ENCODE assay signal across 15 cellular contexts in genomic region chr3:195746346-195746745, GRCh38. TPM values are rescaled to one million over a fixed set of nuclear protein-coding genes. Genes with fewer than 3 reads are reported as not detected.
DNase-seq lines count a peak whose midpoint lies in the region; ATAC-seq and TF ChIP-seq lines count a peak whose summit lies in the region.
"Had no signal": no experiment of that assay in that cellular context is flagged by ENCODE, and none has a peak within 500 bp of the region (broad histone marks: within the 10 kb centered on the region; RNA-seq: fewer than 3 reads in every experiment).

No MANE protein-coding gene starts in this region.

- H3K27me3 ChIP-seq in right cardiac atrium (ENCODE audit: control insufficient read depth, insufficient read depth) = no peaks in the 10 kb centered on the region
- peaks cover 0 to 25% (median 0%) of the 10 kb centered on the region in 7 donors for H3K27me3 ChIP-seq in spleen (replicated peaks in 1 of 7)

- intact Hi-C loops in Right ventricle myocardium inferior (cut with DNase I) (loop anchor here (2.0 to 5.0 kb wide), 2 partner anchors 18 to 124 kb away; no protein-coding TSS in a partner anchor), right cardiac atrium (cut with DNase I) (no loop called here), spleen (cut with DNase I; ENCODE audit: low total_unique reads) (no loop called here)

- no peaks in the 10 kb centered on the region for H3K4me1 Mint-ChIP-seq in chondrocyte (ENCODE audit: low read depth)

- WGBS in right cardiac atrium = 81% methylated on average over 8 of the region's 8 CpGs
- 75 to 81% (median 80%) methylated on average over 8 of the region's 8 CpGs for WGBS in spleen, 5 donors

- ATAC-seq in Right ventricle myocardium inferior (no peak), right cardiac atrium (no peak)
- ATAC-seq: CD8-positive, alpha-beta T cell; HCT116 had no signal

- no peaks in the 10 kb centered on the region for H3K36me3 ChIP-seq in spleen

- H3K4me1 ChIP-seq in right cardiac atrium (ENCODE audit: control insufficient read depth, insufficient read depth, low read length) = no peaks in the 10 kb centered on the region
- peaks cover 0 to 16% (median 4%) of the 10 kb centered on the region in 6 donors for H3K4me1 ChIP-seq in spleen

- H3K9me3 Mint-ChIP-seq in chondrocyte (ENCODE audit: low read depth) = no peaks in the 10 kb centered on the region
- H3K9me3 Mint-ChIP-seq: CD8-positive, alpha-beta T cell had no signal

- H3K9me3 ChIP-seq in right cardiac atrium (ENCODE audit: control insufficient read depth, low read length) = no peaks in the 10 kb centered on the region
- H3K9me3 ChIP-seq in spleen = no peaks in the 10 kb centered on the region

- no peak for TF ChIP-seq POLR2A in spleen (IDR thresholded peaks at IDR 0.05)

- peaks cover 48% of the 10 kb centered on the region for H3K27me3 Mint-ChIP-seq in chondrocyte (ENCODE audit: low read depth)

- H3K4me3 ChIP-seq in right cardiac atrium (ENCODE audit: low read length) (no peak overlapping the region), spleen (no peak overlapping the region)

- H3K27ac ChIP-seq in right cardiac atrium (ENCODE audit: low read length) = no peak overlapping the region
- H3K27ac ChIP-seq in spleen = no peak overlapping the region
- H3K27ac ChIP-seq: 22Rv1 had no signal

- H3K4me3 Mint-ChIP-seq in chondrocyte (ENCODE audit: unreplicated experiment) = no peak overlapping the region
- H3K4me3 Mint-ChIP-seq: CD14-positive monocyte; CD8-positive, alpha-beta T cell had no signal

- DNase-seq in Right ventricle myocardium inferior (ENCODE audit: missing footprints) (peak; percentile 55), right cardiac atrium (no peak), Daoy (ENCODE audit: low read depth) (peak; percentile 1), chondrocyte (ENCODE audit: low spot score) (peak; percentile 71), spleen (peak; percentile 15), NCI-H526 treated with DMSO at 0.1 percent for 48 hours (lab: John Stamatoyannopoulos, UW) (no peak)
- DNase-seq in activated effector memory CD4-positive, alpha-beta T cell treated with anti-CD3 and anti-CD28 coated beads, Interleukin-2, amount 50 U/mL, for 16 hours = no peak
- DNase-seq: CD8-positive, alpha-beta T cell; COR-L47; DMS153; DND-41; GF-D8 had no signal

- TF ChIP-seq CTCF in chondrocyte (IDR thresholded peaks at IDR 0.05) = no peak
- TF ChIP-seq CTCF in spleen (IDR thresholded peaks at IDR 0.05 in 8 of 11, conservative IDR thresholded peaks at IDR 0.05 in 3 of 11) = no peak

- H3K27ac Mint-ChIP-seq in chondrocyte (ENCODE audit: unreplicated experiment) = no peak overlapping the region
- H3K27ac Mint-ChIP-seq: CD8-positive, alpha-beta T cell had no signal

- H3K36me3 Mint-ChIP-seq in chondrocyte (ENCODE audit: low read depth) = peaks cover 4% of the 10 kb centered on the region
- H3K36me3 Mint-ChIP-seq: CD14-positive monocyte; CD8-positive, alpha-beta T cell had no signal

RNA-seq across cellular contexts. Expression of gene MUC20, which starts 25.6 kb away (rescaled TPM):
- total RNA-seq in Right ventricle myocardium inferior (4.6 TPM), right cardiac atrium (1 to 10 TPM in 3 of 4 donors, under 1 TPM in 1; 0.86 to 4.8 (median 1.9) TPM), chondrocyte (2.2 to 8.4 TPM (median 3.0 TPM) in 3 replicates), spleen (10 to 100 TPM in 1 of 7 donors, 1 to 10 TPM in 6; 1.8 to 13.6 (median 3.2) TPM)
- polyA plus RNA-seq in right cardiac atrium (1.7 TPM), spleen (1 to 10 TPM in 2 of 3 donors, under 1 TPM in 1; 0.38 to 5.4 (median 3.3) TPM)
- total RNA-seq in Daoy (2014; rRNA removed; shearing (Covaris generic)) = not detected in 2 replicates
- polyA plus RNA-seq: CD14-positive monocyte had no signal

Comparison
In these comparisons a context has a peak if more than half of its experiments do, and no peak if none do; other contexts are left out.
1. DNase-seq: peak in Right ventricle myocardium inferior (single experiment), Daoy (single experiment), chondrocyte (single experiment) and spleen (single experiment); none in right cardiac atrium (0 of 3), activated effector memory CD4-positive, alpha-beta T cell treated with anti-CD3 and anti-CD28 coated beads, Interleukin-2, amount 50 U/mL, for 16 hours (single experiment) and NCI-H526 treated with DMSO at 0.1 percent for 48 hours (single experiment).